Comparison of ENCODE assay signal across 2 cellular contexts in genomic region chr12:42809226-42809625, GRCh38.
A peak's percentile ranks its signal among the peaks of the same experiment; 100 is the strongest.
TF ChIP-seq lines count a peak whose summit lies in the region.

No MANE protein-coding gene starts in this region.

TF ChIP-seq in Ishikawa, 13 proteins besides CTCF, POLR2A, EP300 and RAD21 (continued from another document):
- no peak for TF ChIP-seq REST (IDR thresholded peaks at IDR 0.05; ENCODE audit: low read depth)
- 0 out of 2 replicates have a peak, but pooled peaks have one; percentile 21 for TF ChIP-seq CEBPB (IDR thresholded peaks at IDR 0.05)

TF ChIP-seq in WTC11, 78 proteins besides CTCF, POLR2A, EP300 and RAD21 (continued from another document):
- TF ChIP-seq, protein P1, sequence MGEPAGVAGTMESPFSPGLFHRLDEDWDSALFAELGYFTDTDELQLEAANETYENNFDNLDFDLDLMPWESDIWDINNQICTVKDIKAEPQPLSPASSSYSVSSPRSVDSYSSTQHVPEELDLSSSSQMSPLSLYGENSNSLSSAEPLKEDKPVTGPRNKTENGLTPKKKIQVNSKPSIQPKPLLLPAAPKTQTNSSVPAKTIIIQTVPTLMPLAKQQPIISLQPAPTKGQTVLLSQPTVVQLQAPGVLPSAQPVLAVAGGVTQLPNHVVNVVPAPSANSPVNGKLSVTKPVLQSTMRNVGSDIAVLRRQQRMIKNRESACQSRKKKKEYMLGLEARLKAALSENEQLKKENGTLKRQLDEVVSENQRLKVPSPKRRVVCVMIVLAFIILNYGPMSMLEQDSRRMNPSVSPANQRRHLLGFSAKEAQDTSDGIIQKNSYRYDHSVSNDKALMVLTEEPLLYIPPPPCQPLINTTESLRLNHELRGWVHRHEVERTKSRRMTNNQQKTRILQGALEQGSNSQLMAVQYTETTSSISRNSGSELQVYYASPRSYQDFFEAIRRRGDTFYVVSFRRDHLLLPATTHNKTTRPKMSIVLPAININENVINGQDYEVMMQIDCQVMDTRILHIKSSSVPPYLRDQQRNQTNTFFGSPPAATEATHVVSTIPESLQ (CRISPR knock-in tag; IDR thresholded peaks at IDR 0.05) = no peak
- no peak for TF ChIP-seq MAX (CRISPR knock-in tag; IDR thresholded peaks at IDR 0.05)
- no peak for TF ChIP-seq ZMAT4 (CRISPR knock-in tag; IDR thresholded peaks at IDR 0.05)
- TF ChIP-seq ZNF423 (CRISPR knock-in tag; IDR thresholded peaks at IDR 0.05) = no peak
- no peak for TF ChIP-seq TCF7 (CRISPR knock-in tag; IDR thresholded peaks at IDR 0.05; ENCODE audit: low read depth)
- no peak for TF ChIP-seq FOXP4 (CRISPR knock-in tag; IDR thresholded peaks at IDR 0.05)
- TF ChIP-seq HMGA2 (CRISPR knock-in tag; IDR thresholded peaks at IDR 0.05) = no peak
- no peak for TF ChIP-seq ATF1 (CRISPR knock-in tag; IDR thresholded peaks at IDR 0.05)
TF ChIP-seq in WTC11: peak in this region for 0.
